In the genomic region with DNA sequence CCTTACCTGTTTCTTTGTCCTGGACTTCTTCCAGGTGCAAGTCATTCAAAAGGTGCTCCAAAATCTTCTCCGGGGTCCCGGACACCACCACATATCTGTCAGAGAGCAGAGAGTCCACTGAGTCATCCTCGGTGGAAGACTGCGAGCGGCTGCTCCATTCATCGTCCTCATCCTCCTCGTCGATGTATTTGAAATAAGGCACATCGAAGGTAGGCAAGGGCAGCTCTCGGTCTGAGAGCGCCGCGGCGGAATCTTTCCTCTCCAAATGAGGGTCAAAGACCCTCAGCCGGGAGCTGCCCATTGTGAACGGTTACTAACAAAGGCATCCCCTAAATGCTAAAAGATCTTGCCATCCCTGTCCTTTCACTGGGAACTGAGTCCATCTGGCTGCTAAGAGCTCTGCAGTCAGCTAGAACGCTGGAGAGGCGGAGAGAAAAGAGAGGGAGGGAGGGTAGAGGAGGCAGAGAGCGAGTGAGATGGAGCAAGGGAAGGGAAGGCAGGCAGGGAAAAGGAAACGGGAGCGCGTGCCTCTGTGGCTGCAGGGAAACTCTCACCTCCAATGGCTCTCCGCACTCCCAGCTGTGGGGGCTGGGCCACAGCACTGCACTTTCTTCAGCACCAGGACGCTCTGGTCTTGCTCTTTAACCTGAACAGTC, we compare ENCODE assay signal across 11 cellular contexts.
DNase-seq lines count a peak whose midpoint lies in the region; ATAC-seq and TF ChIP-seq lines count a peak whose summit lies in the region.
"Had no signal": no experiment of that assay in that cellular context is flagged by ENCODE, and none has a peak within 500 bp of the region (broad histone marks: within the 10 kb centered on the region; RNA-seq: fewer than 3 reads in every experiment).

No MANE protein-coding gene starts in this region.

- no peak for TF ChIP-seq POLR2A in GM18505 (IDR thresholded peaks at IDR 0.05; ENCODE audit: borderline replicate concordance, extremely low read depth, insufficient read depth, insufficient read length)

- H3K9ac ChIP-seq in NT2/D1 (ENCODE audit: insufficient read length, low read depth) = peak overlapping the region; percentile 57

- no peak for TF ChIP-seq CTCF in cardiac muscle cell (IDR thresholded peaks at IDR 0.05; ENCODE audit: low read depth, low read length)

- no peak for ATAC-seq in GM18505 (IDR thresholded peaks at IDR 0.05; ENCODE audit: unreplicated experiment)
- ATAC-seq in activated naive CD8-positive, alpha-beta T cell treated with anti-CD3 and anti-CD28 coated beads, Interleukin-2, amount 50 U/mL, for 24 hours = no peak

- H3K36me3 ChIP-seq in NT2/D1 (ENCODE audit: insufficient read depth, insufficient read length, low read length) = no peaks in the 10 kb centered on the region
- H3K36me3 ChIP-seq in cardiac muscle cell = no peaks in the 10 kb centered on the region

- H3K27me3 Mint-ChIP-seq in activated naive CD8-positive, alpha-beta T cell treated with anti-CD3 and anti-CD28 coated beads, Interleukin-2, amount 50 U/mL, for 24 hours = no peaks in the 10 kb centered on the region
- H3K27me3 Mint-ChIP-seq: activated naive CD4-positive, alpha-beta T cell treated with anti-CD3 and anti-CD28 coated beads, Interleukin-2, amount 50 U/mL, for 24 hours had no signal

- H3K4me1 ChIP-seq in NT2/D1 (ENCODE audit: insufficient read depth, insufficient read length) (peaks cover 1% of the 10 kb centered on the region), cardiac muscle cell (ENCODE audit: low read depth) (peaks cover 9% of the 10 kb centered on the region)

- H3K4me3 ChIP-seq in NT2/D1 (ENCODE audit: insufficient read length, low read depth) (peak overlapping the region; percentile 42), cardiac muscle cell (peak overlapping the region; percentile 23)

- H3K4me3 Mint-ChIP-seq in activated naive CD8-positive, alpha-beta T cell treated with anti-CD3 and anti-CD28 coated beads, Interleukin-2, amount 50 U/mL, for 24 hours = no peak overlapping the region
- H3K4me3 Mint-ChIP-seq: activated naive CD4-positive, alpha-beta T cell treated with anti-CD3 and anti-CD28 coated beads, Interleukin-2, amount 50 U/mL, for 24 hours; CD4-positive, CD25-positive, alpha-beta regulatory T cell had no signal

- no peaks in the 10 kb centered on the region for H3K4me1 Mint-ChIP-seq in activated naive CD8-positive, alpha-beta T cell treated with anti-CD3 and anti-CD28 coated beads, Interleukin-2, amount 50 U/mL, for 24 hours
- H3K4me1 Mint-ChIP-seq: activated naive CD4-positive, alpha-beta T cell treated with anti-CD3 and anti-CD28 coated beads, Interleukin-2, amount 50 U/mL, for 24 hours; CD4-positive, CD25-positive, alpha-beta regulatory T cell had no signal

- no peak overlapping the region for H3K27ac Mint-ChIP-seq in activated naive CD8-positive, alpha-beta T cell treated with anti-CD3 and anti-CD28 coated beads, Interleukin-2, amount 50 U/mL, for 24 hours
- H3K27ac Mint-ChIP-seq: activated naive CD4-positive, alpha-beta T cell treated with anti-CD3 and anti-CD28 coated beads, Interleukin-2, amount 50 U/mL, for 24 hours; CD4-positive, CD25-positive, alpha-beta regulatory T cell had no signal

- H3K9me3 ChIP-seq in NT2/D1 (ENCODE audit: insufficient read depth, low read length) = no peaks in the 10 kb centered on the region
- no peaks in the 10 kb centered on the region for H3K9me3 ChIP-seq in cardiac muscle cell (ENCODE audit: low read depth)

- H3K36me3 Mint-ChIP-seq in activated naive CD8-positive, alpha-beta T cell treated with anti-CD3 and anti-CD28 coated beads, Interleukin-2, amount 50 U/mL, for 24 hours (ENCODE audit: low read depth) = no peaks in the 10 kb centered on the region
- H3K36me3 Mint-ChIP-seq: activated naive CD4-positive, alpha-beta T cell treated with anti-CD3 and anti-CD28 coated beads, Interleukin-2, amount 50 U/mL, for 24 hours; CD4-positive, CD25-positive, alpha-beta regulatory T cell had no signal

- no peaks in the 10 kb centered on the region for H3K9me3 Mint-ChIP-seq in activated naive CD8-positive, alpha-beta T cell treated with anti-CD3 and anti-CD28 coated beads, Interleukin-2, amount 50 U/mL, for 24 hours
- H3K9me3 Mint-ChIP-seq: activated naive CD4-positive, alpha-beta T cell treated with anti-CD3 and anti-CD28 coated beads, Interleukin-2, amount 50 U/mL, for 24 hours had no signal

- no peak overlapping the region for H3K27ac ChIP-seq in cardiac muscle cell

- H3K27me3 ChIP-seq in NT2/D1 (ENCODE audit: insufficient read depth, insufficient read length) = peaks cover 7% of the 10 kb centered on the region
- H3K27me3 ChIP-seq in cardiac muscle cell = no peaks in the 10 kb centered on the region

- peak; percentile 70 for DNase-seq in AG20443 (ENCODE audit: low spot score)
- peak; percentile 81 for DNase-seq in NT2/D1 (ENCODE audit: low read depth, low spot score)
- DNase-seq in cardiac muscle cell (ENCODE audit: low read depth in 1 of 2, low spot score in 1 of 2) = peak; percentile 62 to 79
- DNase-seq in occipital lobe (lab: John Stamatoyannopoulos, UW) = peak; percentile 83
- no peak for DNase-seq in effector CD4-positive, alpha-beta T cell
- no peak for DNase-seq in stimulated activated CD4-positive, alpha-beta T cell treated with anti-CD3 and anti-CD28 coated beads, Interleukin-12 subunit alpha, Interleukin-12 subunit beta, amount 100 ng/mL, for 4 hours
- no peak for DNase-seq in activated naive CD8-positive, alpha-beta T cell treated with anti-CD3 and anti-CD28 coated beads, Interleukin-2, amount 50 U/mL, for 24 hours
- DNase-seq: CD4-positive, CD25-positive, alpha-beta regulatory T cell; OCI-M1 had no signal

Comparison
In these comparisons a context has a peak if more than half of its experiments do, and no peak if none do; other contexts are left out.
1. DNase-seq: peak in AG20443 (single experiment), NT2/D1 (single experiment), cardiac muscle cell (2 of 2) and occipital lobe (single experiment); none in effector CD4-positive, alpha-beta T cell (single experiment), stimulated activated CD4-positive, alpha-beta T cell treated with anti-CD3 and anti-CD28 coated beads, Interleukin-12 subunit alpha, Interleukin-12 subunit beta, amount 100 ng/mL, for 4 hours (single experiment) and activated naive CD8-positive, alpha-beta T cell treated with anti-CD3 and anti-CD28 coated beads, Interleukin-2, amount 50 U/mL, for 24 hours (single experiment).